In genomic region chr9:135522931-135523330, GRCh38 we compare ENCODE assay signal across 20 cellular contexts. TPM values are rescaled to one million over a fixed set of nuclear protein-coding genes. Genes with fewer than 3 reads are reported as not detected.
DNase-seq lines count a peak whose midpoint lies in the region; ATAC-seq, FAIRE-seq and TF ChIP-seq lines count a peak whose summit lies in the region.
"Had no signal": no experiment of that assay in that cellular context is flagged by ENCODE, and none has a peak within 500 bp of the region (broad histone marks: within the 10 kb centered on the region; RNA-seq: fewer than 3 reads in every experiment).

No MANE protein-coding gene starts in this region.

- no peak overlapping the region for H3K4me3 Mint-ChIP-seq in natural killer cell
- no peak overlapping the region for H3K4me3 Mint-ChIP-seq in natural killer cell treated with Interleukin-12 subunit alpha and Interleukin-12 subunit beta and Interleukin-15 and Interleukin-18, amount 100 ng/mL, for 72 hours
- H3K4me3 Mint-ChIP-seq: CD4-positive, CD25-positive, alpha-beta regulatory T cell had no signal

- no peak for FAIRE-seq in D721Med (lab: Jason Lieb, UNC)
- FAIRE-seq: A549, H54 had no signal

- no peaks in the 10 kb centered on the region for H3K36me3 Mint-ChIP-seq in natural killer cell
- no peaks in the 10 kb centered on the region for H3K36me3 Mint-ChIP-seq in natural killer cell treated with Interleukin-12 subunit alpha and Interleukin-12 subunit beta and Interleukin-15 and Interleukin-18, amount 100 ng/mL, for 72 hours
- H3K36me3 Mint-ChIP-seq: CD4-positive, CD25-positive, alpha-beta regulatory T cell had no signal

- ATAC-seq in natural killer cell (no peak), HG02678 (IDR thresholded peaks at IDR 0.05; ENCODE audit: unreplicated experiment) (no peak)
- no peak for ATAC-seq in natural killer cell treated with Interleukin-12 subunit alpha and Interleukin-12 subunit beta and Interleukin-15 and Interleukin-18, amount 100 ng/mL, for 72 hours

- no peak for TF ChIP-seq CTCF in natural killer cell (IDR thresholded peaks at IDR 0.05)
- no peak for TF ChIP-seq CTCF in D721Med (IDR thresholded peaks at IDR 0.05; ENCODE audit: insufficient read depth, missing control alignments)

- no peaks in the 10 kb centered on the region for H3K4me1 Mint-ChIP-seq in natural killer cell
- no peaks in the 10 kb centered on the region for H3K4me1 Mint-ChIP-seq in natural killer cell treated with Interleukin-12 subunit alpha and Interleukin-12 subunit beta and Interleukin-15 and Interleukin-18, amount 100 ng/mL, for 72 hours (ENCODE audit: low read depth in 2 of 2)

- no peaks in the 10 kb centered on the region for H3K9me3 Mint-ChIP-seq in natural killer cell
- no peaks in the 10 kb centered on the region for H3K9me3 Mint-ChIP-seq in natural killer cell treated with Interleukin-12 subunit alpha and Interleukin-12 subunit beta and Interleukin-15 and Interleukin-18, amount 100 ng/mL, for 72 hours
- H3K9me3 Mint-ChIP-seq: CD4-positive, CD25-positive, alpha-beta regulatory T cell had no signal

- intact Hi-C loops in natural killer cell (cut with micrococcal nuclease) (no loop called here), posterior vena cava (cut with DNase I) (no loop called here)

- peak; percentile 6 for DNase-seq in natural killer cell
- DNase-seq in natural killer cell treated with Interleukin-12 subunit alpha and Interleukin-12 subunit beta and Interleukin-15 and Interleukin-18, amount 100 ng/mL, for 72 hours (ENCODE audit: low spot score): no peak
- peak; percentile 39 for DNase-seq in iPS-NIHi11 (ENCODE audit: low spot score)
- peak; percentile 78 for DNase-seq in posterior vena cava (ENCODE audit: low spot score)
- no peak for DNase-seq in C1 segment of cervical spinal cord (lab: John Stamatoyannopoulos, UW)
- DNase-seq in T1000 (lab: John Stamatoyannopoulos, UW): no peak
- DNase-seq in D721Med (ENCODE audit: insufficient read length, low spot score): no peak
- DNase-seq: Calu3; CD4-positive, CD25-positive, alpha-beta regulatory T cell; DND-41; GDM1; Karpas-422; NCI-H1417; NCI-H2029; NCI-H510A treated with DMSO at 0.1 percent for 48 hours; SHP77 had no signal

- H3K27ac Mint-ChIP-seq in natural killer cell: no peak overlapping the region
- no peak overlapping the region for H3K27ac Mint-ChIP-seq in natural killer cell treated with Interleukin-12 subunit alpha and Interleukin-12 subunit beta and Interleukin-15 and Interleukin-18, amount 100 ng/mL, for 72 hours
- H3K27ac Mint-ChIP-seq: CD4-positive, CD25-positive, alpha-beta regulatory T cell had no signal

- H3K27me3 Mint-ChIP-seq in natural killer cell (ENCODE audit: low read depth in 2 of 2): peaks cover 3 to 7% of the 10 kb centered on the region in 2 donors
- peaks cover 23 to 25% of the 10 kb centered on the region in 2 donors for H3K27me3 Mint-ChIP-seq in natural killer cell treated with Interleukin-12 subunit alpha and Interleukin-12 subunit beta and Interleukin-15 and Interleukin-18, amount 100 ng/mL, for 72 hours
- H3K27me3 Mint-ChIP-seq: CD4-positive, CD25-positive, alpha-beta regulatory T cell had no signal

RNA-seq across cellular contexts. Expression of gene LCN1, which starts 1.7 kb away (rescaled TPM):
- total RNA-seq in natural killer cell (not detected), posterior vena cava (1 to 10 TPM in 1 of 2 donors, not detected in 1; 2.4 TPM)
- total RNA-seq in natural killer cell treated with Interleukin-12 subunit alpha and Interleukin-12 subunit beta and Interleukin-15 and Interleukin-18, amount 100 ng/mL, for 72 hours: not detected
- total RNA-seq: Calu3; CD4-positive, CD25-positive, alpha-beta regulatory T cell; Peyer's patch had no signal

RNA-seq across cellular contexts. Expression of gene MRPS2, which starts 22.4 kb away (rescaled TPM):
- total RNA-seq in natural killer cell (10 to 100 TPM; 15.6 to 26.7 (median 24.7) TPM), posterior vena cava (10 to 100 TPM; 15.9 to 16.3 TPM)
- 10 to 100 TPM; 38.2 to 78.3 TPM for total RNA-seq in natural killer cell treated with Interleukin-12 subunit alpha and Interleukin-12 subunit beta and Interleukin-15 and Interleukin-18, amount 100 ng/mL, for 72 hours

RNA-seq across cellular contexts. Expression of gene OBP2A, which starts 23.0 kb away (rescaled TPM):
- not detected for total RNA-seq in natural killer cell
- not detected for total RNA-seq in natural killer cell treated with Interleukin-12 subunit alpha and Interleukin-12 subunit beta and Interleukin-15 and Interleukin-18, amount 100 ng/mL, for 72 hours
- total RNA-seq in posterior vena cava: not detected
- total RNA-seq: Calu3; CD4-positive, CD25-positive, alpha-beta regulatory T cell; Peyer's patch had no signal

RNA-seq across cellular contexts. Expression of gene PAEP, which starts 38.6 kb away (rescaled TPM):
- total RNA-seq in natural killer cell (not detected), posterior vena cava (not detected)
- total RNA-seq in natural killer cell treated with Interleukin-12 subunit alpha and Interleukin-12 subunit beta and Interleukin-15 and Interleukin-18, amount 100 ng/mL, for 72 hours: not detected
- total RNA-seq: CD4-positive, CD25-positive, alpha-beta regulatory T cell; Peyer's patch had no signal

RNA-seq across cellular contexts. Expression of gene PPP1R26, which starts 43.3 kb away (rescaled TPM):
- total RNA-seq in natural killer cell (1 to 10 TPM; 3.2 to 5.3 (median 3.6) TPM), posterior vena cava (1 to 10 TPM; 8.0 to 8.9 TPM)
- 1 to 10 TPM; 3.7 to 7.7 TPM for total RNA-seq in natural killer cell treated with Interleukin-12 subunit alpha and Interleukin-12 subunit beta and Interleukin-15 and Interleukin-18, amount 100 ng/mL, for 72 hours

Comparison
In these comparisons a context has a peak if more than half of its experiments do, and no peak if none do; other contexts are left out.
1. DNase-seq: peak in natural killer cell (single experiment), iPS-NIHi11 (single experiment) and posterior vena cava (single experiment); none in natural killer cell treated with Interleukin-12 subunit alpha and Interleukin-12 subunit beta and Interleukin-15 and Interleukin-18, amount 100 ng/mL, for 72 hours (single experiment), C1 segment of cervical spinal cord (0 of 14), T1000 (single experiment) and D721Med (single experiment).